Comparison of ENCODE assay signal across 8 cellular contexts in genomic region chr1:111990878-111991760, GRCh38. TPM values are rescaled to one million over a fixed set of nuclear protein-coding genes. Genes with fewer than 3 reads are reported as not detected.
A peak's percentile ranks its signal among the peaks of the same experiment; 100 is the strongest.
DNase-seq lines count a peak whose midpoint lies in the region; ATAC-seq, FAIRE-seq and TF ChIP-seq lines count a peak whose summit lies in the region.

No MANE protein-coding gene starts in this region.

- H3K4me3 Mint-ChIP-seq in T-helper 17 cell = peak overlapping the region; percentile 89
- peak overlapping the region in 9 of 10 donors; percentile 17 to 89 (median 47) for H3K4me3 Mint-ChIP-seq in naive thymus-derived CD4-positive, alpha-beta T cell

- ATAC-seq in T-helper 17 cell (no peak), GM18867 (IDR thresholded peaks at IDR 0.05; ENCODE audit: unreplicated experiment) (no peak)
- ATAC-seq in naive thymus-derived CD4-positive, alpha-beta T cell = no peak

- intact Hi-C loops in naive thymus-derived CD4-positive, alpha-beta T cell (cut with micrococcal nuclease) = no loop called here

- peaks cover 0 to 4% of the 10 kb centered on the region in 2 donors for H3K27me3 ChIP-seq in naive thymus-derived CD4-positive, alpha-beta T cell (ENCODE audit: control insufficient read depth in 2 of 2, insufficient read depth in 2 of 2, low read length in 2 of 2)

- peak; percentile 12 for TF ChIP-seq CTCF in foreskin fibroblast (IDR thresholded peaks at IDR 0.05; ENCODE audit: low read depth, low read length)

- H3K4me3 ChIP-seq in foreskin fibroblast (ENCODE audit: low read depth in 1 of 2, low read length in 2 of 2) = peak overlapping the region in 1 of 2 donors; percentile 54
- no peak overlapping the region for H3K4me3 ChIP-seq in naive thymus-derived CD4-positive, alpha-beta T cell (ENCODE audit: low read length)

- no peak overlapping the region for H3K27ac Mint-ChIP-seq in T-helper 17 cell
- no peak overlapping the region for H3K27ac Mint-ChIP-seq in naive thymus-derived CD4-positive, alpha-beta T cell

- H3K27me3 Mint-ChIP-seq in T-helper 17 cell = peaks cover 85% of the 10 kb centered on the region
- peaks cover 64 to 76% (median 73%) of the 10 kb centered on the region in 5 donors for H3K27me3 Mint-ChIP-seq in naive thymus-derived CD4-positive, alpha-beta T cell

- no peaks in the 10 kb centered on the region for H3K9me3 ChIP-seq in T-helper 17 cell (ENCODE audit: control insufficient read depth, low read length, poor library complexity, severe bottlenecking)
- H3K9me3 ChIP-seq in naive thymus-derived CD4-positive, alpha-beta T cell (ENCODE audit: control insufficient read depth in 2 of 3, low read length in 3 of 3) = no peaks in the 10 kb centered on the region

- no peak for FAIRE-seq in GM12892 (lab: Jason Lieb, UNC)

- H3K4me1 Mint-ChIP-seq in T-helper 17 cell = peaks cover 4% of the 10 kb centered on the region
- H3K4me1 Mint-ChIP-seq in naive thymus-derived CD4-positive, alpha-beta T cell = peaks cover 0 to 22% (median 8%) of the 10 kb centered on the region in 7 donors

- H3K9me3 Mint-ChIP-seq in naive thymus-derived CD4-positive, alpha-beta T cell = peaks cover 0 to 3% (median 0%) of the 10 kb centered on the region in 11 donors

- CTCF ChIA-PET in naive thymus-derived CD4-positive, alpha-beta T cell (lab: Charles Lee) = no interaction called here

- DNase-seq in ELF-1 (ENCODE audit: low read depth, low spot score) (peak; percentile 83), NCI-H1048 (lab: John Stamatoyannopoulos, UW) (peak; percentile 36), T-helper 17 cell (no peak), foreskin fibroblast (peak; percentile 11 to 48), GM12892 (ENCODE audit: insufficient read length) (no peak)
- no peak for DNase-seq in naive thymus-derived CD4-positive, alpha-beta T cell
- DNase-seq in stimulated activated CD4-positive, alpha-beta T cell treated with anti-CD3 and anti-CD28 coated beads, Interleukin-1b, Interleukin-23, amount 100 ng/mL, for 48 hours = no peak

- TF ChIP-seq POLR2A in GM12892 (IDR thresholded peaks at IDR 0.05; ENCODE audit: low read depth, low read length) = no peak

- H3K36me3 Mint-ChIP-seq in T-helper 17 cell (ENCODE audit: low read depth) = peaks cover 6% of the 10 kb centered on the region
- no peaks in the 10 kb centered on the region for H3K36me3 Mint-ChIP-seq in naive thymus-derived CD4-positive, alpha-beta T cell

- no peak overlapping the region for H3K27ac ChIP-seq in naive thymus-derived CD4-positive, alpha-beta T cell (ENCODE audit: low read depth, low read length)

- H3K4me1 ChIP-seq in naive thymus-derived CD4-positive, alpha-beta T cell (ENCODE audit: control insufficient read depth in 2 of 2, insufficient read depth in 2 of 2, low read length in 2 of 2) = no peaks in the 10 kb centered on the region

- H3K36me3 ChIP-seq in naive thymus-derived CD4-positive, alpha-beta T cell (ENCODE audit: control insufficient read depth in 2 of 3, insufficient read depth in 3 of 3, low read length in 3 of 3) = no peaks in the 10 kb centered on the region

- POLR2A ChIA-PET in naive thymus-derived CD4-positive, alpha-beta T cell (lab: Charles Lee) = no interaction called here

RNA-seq across cellular contexts. Expression of gene KCND3, which starts 1.7 kb away (rescaled TPM):
- 1 to 10 TPM in 1 of 2 donors, under 1 TPM in 1; 0.12 to 2.2 TPM for total RNA-seq in T-helper 17 cell
- under 1 TPM in 1 of 5 experiments, not detected in 4; 0.17 TPM for total RNA-seq in naive thymus-derived CD4-positive, alpha-beta T cell
- polyA plus RNA-seq in naive thymus-derived CD4-positive, alpha-beta T cell = under 1 TPM in 1 of 2 donors, not detected in 1; 0.05 TPM
- 0.02 TPM for polyA plus RNA-seq in GM12892 (2012; ENCODE audit: missing spikeins)

Comparison
In these comparisons a context has a peak if more than half of its experiments do, and no peak if none do; other contexts are left out.
1. DNase-seq: peak in ELF-1 (single experiment), NCI-H1048 (single experiment) and foreskin fibroblast (2 of 2); none in T-helper 17 cell (0 of 3), naive thymus-derived CD4-positive, alpha-beta T cell (0 of 9), GM12892 (single experiment) and stimulated activated CD4-positive, alpha-beta T cell treated with anti-CD3 and anti-CD28 coated beads, Interleukin-1b, Interleukin-23, amount 100 ng/mL, for 48 hours (single experiment).